In the genomic region with DNA sequence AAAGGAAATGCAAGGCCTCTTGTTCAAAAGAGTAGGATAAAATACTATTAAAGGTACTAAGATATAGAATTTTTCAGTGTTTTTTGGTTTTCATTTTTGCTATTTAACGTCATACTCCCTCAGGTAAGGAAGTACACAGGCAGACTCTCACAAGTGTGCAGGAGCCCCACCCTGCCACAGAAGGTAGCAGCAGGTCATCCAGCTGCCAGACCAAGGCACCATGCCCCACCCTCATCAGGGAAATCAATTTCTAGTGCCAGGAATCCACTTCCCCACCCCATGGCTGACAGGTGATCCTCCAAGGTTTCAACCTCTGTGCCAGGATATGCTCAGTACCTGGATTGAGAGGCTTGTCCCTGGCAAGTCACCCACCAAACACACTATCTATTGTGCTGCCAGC, we compare ENCODE assay signal across 22 cellular contexts.
DNase-seq lines count a peak whose midpoint lies in the region; ATAC-seq, FAIRE-seq and TF ChIP-seq lines count a peak whose summit lies in the region.
"Had no signal": no experiment of that assay in that cellular context is flagged by ENCODE, and none has a peak within 500 bp of the region (broad histone marks: within the 10 kb centered on the region; RNA-seq: fewer than 3 reads in every experiment).

No MANE protein-coding gene starts in this region.

- H3K18ac ChIP-seq in H1 (ENCODE audit: extremely low read depth, low read length): no peak overlapping the region

- no peak overlapping the region for H2BK20ac ChIP-seq in H1 (ENCODE audit: low read length)

- H3K4me2 ChIP-seq in H1 (ENCODE audit: insufficient read depth in 1 of 2, low read depth in 2 of 2, low read length in 2 of 2): no peak overlapping the region
- H3K4me2 ChIP-seq: A549, GM23338 had no signal

- H4K5ac ChIP-seq in H1 (ENCODE audit: insufficient read length, low read depth, low read length): no peak overlapping the region

- H3K23me2 ChIP-seq in H1 (ENCODE audit: low read depth, low read length): no peaks in the 10 kb centered on the region

- no peak overlapping the region for H2BK120ac ChIP-seq in H1 (replicated peaks; ENCODE audit: low read depth, low read length)

- peaks cover 0 to 9% (median 1%) of the 10 kb centered on the region in 4 experiments; a peak in 3 of 7 replicates for H3K4me1 ChIP-seq in H1 (replicated peaks in 1 of 4; ENCODE audit: control insufficient read depth in 3 of 4, insufficient read depth in 4 of 4, low read length in 3 of 4)
- H3K4me1 ChIP-seq in transverse colon: no peaks in the 10 kb centered on the region
- H3K4me1 ChIP-seq: A549, HAP-1 had no signal

- no peak for TF ChIP-seq POLR2A in H1 (IDR thresholded peaks at IDR 0.05; ENCODE audit: control extremely low read depth in 1 of 2, low read depth in 2 of 2, low read length in 2 of 2)
- TF ChIP-seq POLR2A in transverse colon (IDR thresholded peaks at IDR 0.05): no peak

- peak overlapping the region; percentile 63; the same call in 1 of the 2 replicates for H4K8ac ChIP-seq in H1 (ENCODE audit: extremely low read depth, insufficient read depth, low read length)

- in situ Hi-C loops in GM13976 (cut with MboI; ENCODE audit: low sequenced_read_pairs, unreplicated experiment) (no loop called here), transverse colon (cut with MboI; ENCODE audit: low pct_ligation_motif_present in 1 of 4, low pct_unique_long_range_greater_than_20kb in 1 of 4, low sequenced_read_pairs in 3 of 4) (no loop called here)

- no peak overlapping the region for H3K14ac ChIP-seq in H1 (ENCODE audit: insufficient read length)

- no peak overlapping the region for H4K91ac ChIP-seq in H1 (replicated peaks; ENCODE audit: insufficient read length, low read length)

- DNase-seq in GM13976 (ENCODE audit: low spot score) (no peak), H1 (ENCODE audit: low read depth in 1 of 2, low spot score in 2 of 2) (no peak), mucosa of gallbladder (ENCODE audit: low spot score) (peak; percentile 49), transverse colon (peak; percentile 14), NCI-H69 (lab: John Stamatoyannopoulos, UW) (no peak), caudate nucleus (lab: John Stamatoyannopoulos, UW) (no peak)
- DNase-seq: 8988T; ACHN; C1 segment of cervical spinal cord; Calu3; CD4-positive, alpha-beta memory T cell; COR-L47; DMS53; DMS79 treated with DMSO at 0.1 percent for 48 hours; GF-D8; HFFc6 had no signal

- H3K9me3 ChIP-seq in H1 (ENCODE audit: insufficient read depth in 2 of 2, low read depth in 1 of 2, low read length in 1 of 2): no peaks in the 10 kb centered on the region
- H3K9me3 ChIP-seq in transverse colon: no peaks in the 10 kb centered on the region
- H3K9me3 ChIP-seq: A549, HAP-1 had no signal

- POLR2A ChIA-PET in H1 (lab: Charles Lee; ENCODE audit: partially characterized antibody): no interaction called here

- intact Hi-C loops in transverse colon (cut with DNase I; ENCODE audit: low total_unique reads): no loop called here

- H3K4me3 ChIP-seq in H1 (ENCODE audit: extremely low read depth in 1 of 4, insufficient read depth in 2 of 4, low read depth in 3 of 4, low read length in 4 of 4) (no peak overlapping the region), transverse colon (no peak overlapping the region)
- H3K4me3 ChIP-seq: A549, GM23338, HAP-1 had no signal

- H3K27me3 ChIP-seq in H1 (replicated peaks in 1 of 4; ENCODE audit: control insufficient read depth in 3 of 4, extremely low read depth in 1 of 4, insufficient read depth in 3 of 4, low read length in 3 of 4): no peaks in the 10 kb centered on the region
- no peaks in the 10 kb centered on the region for H3K27me3 ChIP-seq in transverse colon

- H2BK5ac ChIP-seq in H1 (ENCODE audit: low read depth, low read length): no peak overlapping the region

- TF ChIP-seq RAD21 in H1 (IDR thresholded peaks at IDR 0.05 in 1 of 2, conservative IDR thresholded peaks at IDR 0.05 in 1 of 2; ENCODE audit: low read depth in 2 of 2, low read length in 2 of 2): no peak

- ATAC-seq in GM21576 (IDR thresholded peaks at IDR 0.05; ENCODE audit: unreplicated experiment): no peak
- ATAC-seq: A549, GM23338 had no signal

- no peaks in the 10 kb centered on the region; the same call in 1 of the 2 replicates for H3K79me1 ChIP-seq in H1 (ENCODE audit: low read depth, low read length)

- H3K79me2 ChIP-seq in H1 (ENCODE audit: control insufficient read depth in 1 of 2, insufficient read depth in 2 of 2, low read length in 2 of 2): no peaks in the 10 kb centered on the region

- H2BK15ac ChIP-seq in H1 (ENCODE audit: low read length): no peak overlapping the region

- 89% methylated on average over 1 of the region's 1 CpG; no CpG with 5 or more reads in 1 of the 2 experiments for WGBS in H1 (ENCODE audit: extremely low coverage in 1 of 2, insufficient coverage in 1 of 2, insufficient read length in 1 of 2, insufficient replicate concordance in 2 of 2, low coverage in 1 of 2, low lambda C conversion rate in 2 of 2, missing lambda C conversion rate in 1 of 2), 2 experiments
- WGBS in transverse colon (ENCODE audit: low coverage in 1 of 2), 2 donors: 49 to 67% methylated on average over 1 of the region's 1 CpG

- H3K23ac ChIP-seq in H1 (ENCODE audit: insufficient read length): no peak overlapping the region

- H3K36me3 ChIP-seq in H1 (ENCODE audit: control insufficient read depth in 2 of 4, insufficient read depth in 4 of 4, low read length in 3 of 4): no peaks in the 10 kb centered on the region
- H3K36me3 ChIP-seq in transverse colon: no peaks in the 10 kb centered on the region
- H3K36me3 ChIP-seq: HAP-1 had no signal

- no peak overlapping the region for H3K27ac ChIP-seq in H1 (ENCODE audit: low read depth, low read length)
- H3K27ac ChIP-seq in transverse colon: no peak overlapping the region
- H3K27ac ChIP-seq in caudate nucleus (ENCODE audit: low read depth, low read length): no peak overlapping the region
- H3K27ac ChIP-seq: A549 had no signal

- no peak for TF ChIP-seq EP300 in H1 (IDR thresholded peaks at IDR 0.05; ENCODE audit: borderline replicate concordance in 1 of 2, low read depth in 2 of 2, low read length in 2 of 2)
- no peak for TF ChIP-seq EP300 in transverse colon (IDR thresholded peaks at IDR 0.05; ENCODE audit: low read depth)

- H3K4ac ChIP-seq in H1 (replicated peaks; ENCODE audit: insufficient read length, low read depth, low read length): no peak overlapping the region

- H3K56ac ChIP-seq in H1 (replicated peaks; ENCODE audit: insufficient read length, low read depth, low read length): no peak overlapping the region

- peak; percentile 3 for TF ChIP-seq CTCF in GM13976 (IDR thresholded peaks at IDR 0.05; ENCODE audit: borderline replicate concordance, control extremely low read depth, extremely low read depth, insufficient read depth, missing control alignments)
- TF ChIP-seq CTCF in H1 (IDR thresholded peaks at IDR 0.05; ENCODE audit: control extremely low read depth in 1 of 3, insufficient read depth in 1 of 3, low read depth in 1 of 3, low read length in 3 of 3): no peak
- TF ChIP-seq CTCF in transverse colon (IDR thresholded peaks at IDR 0.05): no peak

- CTCF ChIA-PET in H1 (lab: Charles Lee; ENCODE audit: partially characterized antibody): no interaction called here

- H4K20me1 ChIP-seq in H1 (replicated peaks in 1 of 2; ENCODE audit: control insufficient read depth in 1 of 2, insufficient read depth in 2 of 2, low read length in 2 of 2): no peaks in the 10 kb centered on the region

- no peak overlapping the region for H2BK12ac ChIP-seq in H1 (ENCODE audit: low read depth, low read length)

- H2AK5ac ChIP-seq in H1 (ENCODE audit: low read depth, low read length): no peak overlapping the region

- H3K9ac ChIP-seq in H1 (replicated peaks in 1 of 4; ENCODE audit: extremely low read depth in 1 of 4, low read depth in 3 of 4, low read length in 3 of 4): no peak overlapping the region

- no peak for FAIRE-seq in H1 (lab: Jason Lieb, UNC)
- FAIRE-seq: A549, GM12891, H54 had no signal

- no peak overlapping the region for H2AFZ ChIP-seq in H1 (ENCODE audit: low read length)
- H2AFZ ChIP-seq: GM23338 had no signal

TF ChIP-seq in H1, 55 proteins besides CTCF, POLR2A, EP300 and RAD21:
- TF ChIP-seq BRCA1 (IDR thresholded peaks at IDR 0.05; ENCODE audit: low read depth, low read length) (no peak), CREB1 (IDR thresholded peaks at IDR 0.05) (no peak), TBP (IDR thresholded peaks at IDR 0.05; ENCODE audit: low read depth, low read length) (no peak), BCL11A (IDR thresholded peaks at IDR 0.05; ENCODE audit: low read depth in 2 of 2, low read length in 2 of 2) (no peak), NANOG (IDR thresholded peaks at IDR 0.05; ENCODE audit: insufficient read depth, low read depth, low read length, poor library complexity, severe bottlenecking) (no peak), EZH2 (IDR thresholded peaks at IDR 0.05; ENCODE audit: low read depth, low read length, severe bottlenecking) (no peak), RNF2 (IDR thresholded peaks at IDR 0.05; ENCODE audit: borderline replicate concordance, low read depth, low read length, missing control alignments, poor library complexity, severe bottlenecking) (no peak)

Comparison
In these comparisons a context has a peak if more than half of its experiments do, and no peak if none do; other contexts are left out.
1. DNase-seq: peak in mucosa of gallbladder (single experiment) and transverse colon (single experiment); none in GM13976 (single experiment), H1 (0 of 2), NCI-H69 (single experiment) and caudate nucleus (0 of 61).